In the genomic region with DNA sequence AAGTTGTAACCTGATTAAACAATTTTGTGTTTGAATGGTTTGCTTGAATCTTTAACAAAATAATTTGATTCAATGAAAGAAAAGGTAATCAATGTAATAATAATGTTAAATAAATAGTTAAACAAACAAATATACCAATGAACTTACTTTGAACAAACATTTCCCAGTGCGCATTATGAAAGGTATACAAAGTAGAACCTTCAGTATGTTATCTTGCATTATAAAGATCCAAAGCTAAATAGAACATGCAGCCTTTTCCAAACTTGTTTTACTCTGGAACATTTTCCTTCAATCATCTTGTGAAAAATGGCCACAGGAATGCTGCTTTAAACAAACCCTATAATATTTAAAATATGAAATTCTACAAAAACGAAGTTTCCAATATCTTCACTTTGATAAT, we compare ENCODE assay signal across 21 cellular contexts.
A peak's percentile ranks its signal among the peaks of the same experiment; 100 is the strongest.
DNase-seq lines count a peak whose midpoint lies in the region; TF ChIP-seq lines count a peak whose summit lies in the region.
"Had no signal": no experiment of that assay in that cellular context is flagged by ENCODE, and none has a peak within 500 bp of the region (broad histone marks: within the 10 kb centered on the region; RNA-seq: fewer than 3 reads in every experiment).

No MANE protein-coding gene starts in this region.

- H3K4me2 ChIP-seq in BLaER1 treated with 17β-estradiol and CSF1 and Interleukin-3, amounts not matched to agents 10 nM and 100 nM = peak overlapping the region in 7 of 11 experiments; percentile 26 to 70 (median 42); a peak in 11 of 22 replicates

- H3K4me1 Mint-ChIP-seq in activated CD4-positive, alpha-beta memory T cell treated with anti-CD3 and anti-CD28 coated beads for 36 hours (ENCODE audit: low read depth) = no peaks in the 10 kb centered on the region
- H3K4me1 Mint-ChIP-seq: CD14-positive monocyte; CD4-positive, alpha-beta memory T cell; CD4-positive, CD25-positive, alpha-beta regulatory T cell; CD8-positive, alpha-beta memory T cell had no signal

- no peak for DNase-seq in activated CD4-positive, alpha-beta T cell treated with anti-CD3 and anti-CD28 coated beads, Interleukin-2, amount 50 U/mL, for 1 hour
- no peak for DNase-seq in activated CD4-positive, alpha-beta memory T cell treated with anti-CD3 and anti-CD28 coated beads for 36 hours
- DNase-seq: 8988T; ACHN; BE2C; C1 segment of cervical spinal cord; CD4-positive, alpha-beta memory T cell; CD4-positive, CD25-positive, alpha-beta regulatory T cell; CD8-positive, alpha-beta memory T cell; COR-L47; DMS 273 treated with DMSO at 0.1 percent for 48 hours; DMS153; DMS79; DND-41; EL; GDM1 had no signal

- H3K36me3 Mint-ChIP-seq in activated CD4-positive, alpha-beta memory T cell treated with anti-CD3 and anti-CD28 coated beads for 36 hours = no peaks in the 10 kb centered on the region
- H3K36me3 Mint-ChIP-seq: CD14-positive monocyte; CD4-positive, alpha-beta memory T cell; CD4-positive, CD25-positive, alpha-beta regulatory T cell; CD8-positive, alpha-beta memory T cell had no signal

- H3K27ac ChIP-seq in 22Rv1 (peak overlapping the region; percentile 75), VCaP (peak overlapping the region; percentile 43; the same call in 1 of the 2 replicates)
- H3K27ac ChIP-seq in BLaER1 treated with 17β-estradiol and CSF1 and Interleukin-3, amounts not matched to agents 10 nM and 100 nM = peak overlapping the region in 5 of 11 experiments; percentile 15 to 92 (median 80); a peak in 6 of 22 replicates

- H3K27me3 Mint-ChIP-seq in activated CD4-positive, alpha-beta memory T cell treated with anti-CD3 and anti-CD28 coated beads for 36 hours = no peaks in the 10 kb centered on the region
- H3K27me3 Mint-ChIP-seq: CD4-positive, alpha-beta memory T cell; CD4-positive, CD25-positive, alpha-beta regulatory T cell; CD8-positive, alpha-beta memory T cell had no signal

- no peak for TF ChIP-seq CTCF in 22Rv1 (IDR thresholded peaks at IDR 0.05)
- no peak for TF ChIP-seq CTCF in VCaP (conservative IDR thresholded peaks at IDR 0.05)

- H3K9me3 Mint-ChIP-seq in activated CD4-positive, alpha-beta memory T cell treated with anti-CD3 and anti-CD28 coated beads for 36 hours = no peaks in the 10 kb centered on the region

- peaks cover 0 to 4% (median 0%) of the 10 kb centered on the region in 11 experiments; a peak in 1 of 22 replicates for H3K36me3 ChIP-seq in BLaER1 treated with 17β-estradiol and CSF1 and Interleukin-3, amounts not matched to agents 10 nM and 100 nM
- H3K36me3 ChIP-seq: BE2C had no signal

- H4K20me1 ChIP-seq in BLaER1 treated with 17β-estradiol and CSF1 and Interleukin-3, amounts not matched to agents 10 nM and 100 nM = no peaks in the 10 kb centered on the region

- no peak overlapping the region for H3K4me3 Mint-ChIP-seq in activated CD4-positive, alpha-beta memory T cell treated with anti-CD3 and anti-CD28 coated beads for 36 hours
- H3K4me3 Mint-ChIP-seq: CD14-positive monocyte; CD4-positive, alpha-beta memory T cell; CD4-positive, CD25-positive, alpha-beta regulatory T cell; CD8-positive, alpha-beta memory T cell had no signal

- peaks cover 30 to 98% (median 52%) of the 10 kb centered on the region in 10 experiments for H3K4me1 ChIP-seq in BLaER1 treated with 17β-estradiol and CSF1 and Interleukin-3, amounts not matched to agents 10 nM and 100 nM
- H3K4me1 ChIP-seq: BE2C had no signal

- no peaks in the 10 kb centered on the region for H3K27me3 ChIP-seq in BLaER1 treated with 17β-estradiol and CSF1 and Interleukin-3, amounts not matched to agents 10 nM and 100 nM
- H3K27me3 ChIP-seq: BE2C had no signal

- CTCF ChIA-PET in activated CD4-positive, alpha-beta memory T cell treated with anti-CD3 and anti-CD28 coated beads for 36 hours (lab: Charles Lee) = no interaction called here

- peak overlapping the region in 1 of 10 experiments; percentile 15; a peak in 1 of 20 replicates for H3K4me3 ChIP-seq in BLaER1 treated with 17β-estradiol and CSF1 and Interleukin-3, amounts not matched to agents 10 nM and 100 nM
- H3K4me3 ChIP-seq: GM12878 had no signal

- POLR2A ChIA-PET in activated CD4-positive, alpha-beta memory T cell treated with anti-CD3 and anti-CD28 coated beads for 36 hours (lab: Charles Lee) = no interaction called here

- H3K9ac ChIP-seq in BLaER1 treated with 17β-estradiol and CSF1 and Interleukin-3, amounts not matched to agents 10 nM and 100 nM = no peak overlapping the region; a peak in 2 of 22 replicates

- H3K27ac Mint-ChIP-seq in activated CD4-positive, alpha-beta memory T cell treated with anti-CD3 and anti-CD28 coated beads for 36 hours = no peak overlapping the region
- H3K27ac Mint-ChIP-seq: CD14-positive monocyte; CD4-positive, alpha-beta memory T cell; CD4-positive, CD25-positive, alpha-beta regulatory T cell; CD8-positive, alpha-beta memory T cell had no signal

- intact Hi-C loops in activated CD4-positive, alpha-beta memory T cell treated with anti-CD3 and anti-CD28 coated beads for 36 hours (cut with micrococcal nuclease) = no loop called here

- H3K9me3 ChIP-seq in BLaER1 treated with 17β-estradiol and CSF1 and Interleukin-3, amounts not matched to agents 10 nM and 100 nM (replicated peaks in 1 of 11) = no peaks in the 10 kb centered on the region; a peak in 3 of 22 replicates
- H3K9me3 ChIP-seq: BE2C had no signal
